ENCODE assay signal across 27 cellular contexts in the genomic region with DNA sequence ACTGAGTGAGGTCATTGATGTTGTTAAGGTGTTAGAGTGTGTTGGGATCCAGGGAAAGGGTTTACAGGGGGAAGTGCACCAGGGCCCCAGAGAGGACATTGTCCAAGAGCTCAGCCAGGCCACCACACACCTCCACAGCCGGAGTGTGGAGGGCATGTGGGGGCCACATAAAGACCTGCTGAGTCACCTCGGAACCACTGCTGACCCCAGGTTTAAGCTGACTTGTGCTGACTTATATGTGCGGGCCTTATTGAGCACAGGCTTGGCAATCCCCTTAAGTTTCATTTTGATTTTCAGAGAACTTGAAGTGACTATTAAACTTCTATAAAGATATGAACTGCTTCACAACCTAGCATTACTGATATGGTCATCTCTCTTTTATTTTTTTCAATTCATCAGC.
"Had no signal": no experiment of that assay in that cellular context is flagged by ENCODE, and none has a peak within 500 bp of the region (broad histone marks: within the 10 kb centered on the region; RNA-seq: fewer than 3 reads in every experiment).

No MANE protein-coding gene starts in this region.

- H3K27me3 ChIP-seq: body of pancreas, cardiac muscle cell, heart right ventricle, sigmoid colon, vagina had no signal

- H3K27ac Mint-ChIP-seq: memory B cell; natural killer cell treated with Interleukin-12 subunit alpha and Interleukin-12 subunit beta and Interleukin-15 and Interleukin-18, amount 100 ng/mL, for 72 hours; progenitor cell of endocrine pancreas; stimulated activated naive B cell treated with anti-CD40 and anti-IgM and Interleukin-4, amounts not matched to agents 10 μg/mL and 1 μg/mL and 100 μg/mL, for 72 hours; type B pancreatic cell; WTC11 had no signal

- H3K4me2 ChIP-seq: smooth muscle cell had no signal

- H3K36me3 ChIP-seq: cardiac muscle cell, heart right ventricle, sigmoid colon, thoracic aorta, vagina had no signal

- DNase-seq: activated CD4-positive, alpha-beta T cell treated with anti-CD3 and anti-CD28 coated beads, Interleukin-2, amount 50 U/mL, for 4 hours; activated CD8-positive, alpha-beta memory T cell treated with anti-CD3 and anti-CD28 coated beads for 24 hours; activated CD8-positive, alpha-beta memory T cell treated with anti-CD3 and anti-CD28 coated beads, Interleukin-2, amount 50 U/mL, for 4 hours; activated effector memory CD4-positive, alpha-beta T cell treated with anti-CD3 and anti-CD28 coated beads, Interleukin-2, amount 50 U/mL, for 16 hours; activated naive CD4-positive, alpha-beta T cell treated with anti-CD3 and anti-CD28 coated beads, Interleukin-2, amount 50 U/mL, for 16 hours; activated T-cell treated with anti-CD3 and anti-CD28 coated beads, Interleukin-2, amount 50 U/mL, for 4 hours; anterior cingulate cortex; body of pancreas; cortex of kidney; heart right ventricle; islet precursor cell; left colon; retina; sigmoid colon; stimulated activated CD4-positive, alpha-beta T cell treated with anti-CD3 and anti-CD28 coated beads, Interleukin-15, amount 100 ng/mL, for 24 hours; stimulated activated naive B cell treated with anti-CD40 and anti-IgM and Interleukin-4, amounts not matched to agents 10 μg/mL and 1 μg/mL and 100 μg/mL, for 72 hours had no signal

- H3K36me3 Mint-ChIP-seq: memory B cell; natural killer cell treated with Interleukin-12 subunit alpha and Interleukin-12 subunit beta and Interleukin-15 and Interleukin-18, amount 100 ng/mL, for 72 hours; stimulated activated naive B cell treated with anti-CD40 and anti-IgM and Interleukin-4, amounts not matched to agents 10 μg/mL and 1 μg/mL and 100 μg/mL, for 72 hours; type B pancreatic cell; WTC11 had no signal

- H3K9me3 Mint-ChIP-seq: activated T-cell treated with anti-CD3 and anti-CD28 coated beads, Interleukin-2, amount 50 U/mL, for 4 hours; memory B cell; natural killer cell treated with Interleukin-12 subunit alpha and Interleukin-12 subunit beta and Interleukin-15 and Interleukin-18, amount 100 ng/mL, for 72 hours; stimulated activated naive B cell treated with anti-CD40 and anti-IgM and Interleukin-4, amounts not matched to agents 10 μg/mL and 1 μg/mL and 100 μg/mL, for 72 hours; type B pancreatic cell; WTC11 had no signal

- H3K27me3 Mint-ChIP-seq: progenitor cell of endocrine pancreas, type B pancreatic cell had no signal

- ATAC-seq: activated T-cell treated with anti-CD3 and anti-CD28 coated beads, Interleukin-2, amount 50 U/mL, for 4 hours; body of pancreas; heart right ventricle; left colon; stimulated activated naive B cell treated with anti-CD40 and anti-IgM and Interleukin-4, amounts not matched to agents 10 μg/mL and 1 μg/mL and 100 μg/mL, for 72 hours; WTC11 had no signal

- H3K4me1 Mint-ChIP-seq: memory B cell; stimulated activated naive B cell treated with anti-CD40 and anti-IgM and Interleukin-4, amounts not matched to agents 10 μg/mL and 1 μg/mL and 100 μg/mL, for 72 hours had no signal

- H3K4me3 Mint-ChIP-seq: activated T-cell treated with anti-CD3 and anti-CD28 coated beads, Interleukin-2, amount 50 U/mL, for 4 hours; memory B cell; natural killer cell treated with Interleukin-12 subunit alpha and Interleukin-12 subunit beta and Interleukin-15 and Interleukin-18, amount 100 ng/mL, for 72 hours; stimulated activated naive B cell treated with anti-CD40 and anti-IgM and Interleukin-4, amounts not matched to agents 10 μg/mL and 1 μg/mL and 100 μg/mL, for 72 hours; type B pancreatic cell; WTC11 had no signal

- H3K4me3 ChIP-seq: body of pancreas, cardiac muscle cell, heart right ventricle, sigmoid colon, smooth muscle cell, thoracic aorta, vagina had no signal

- H3K27ac ChIP-seq: body of pancreas, cardiac muscle cell, epithelial cell of prostate, heart right ventricle, sigmoid colon, thoracic aorta, vagina had no signal

- H3K9me3 ChIP-seq: body of pancreas, heart right ventricle, sigmoid colon, thoracic aorta, vagina had no signal

- FAIRE-seq: TTC549 had no signal

- H3K4me1 ChIP-seq: body of pancreas, vagina had no signal
